In the genomic region with DNA sequence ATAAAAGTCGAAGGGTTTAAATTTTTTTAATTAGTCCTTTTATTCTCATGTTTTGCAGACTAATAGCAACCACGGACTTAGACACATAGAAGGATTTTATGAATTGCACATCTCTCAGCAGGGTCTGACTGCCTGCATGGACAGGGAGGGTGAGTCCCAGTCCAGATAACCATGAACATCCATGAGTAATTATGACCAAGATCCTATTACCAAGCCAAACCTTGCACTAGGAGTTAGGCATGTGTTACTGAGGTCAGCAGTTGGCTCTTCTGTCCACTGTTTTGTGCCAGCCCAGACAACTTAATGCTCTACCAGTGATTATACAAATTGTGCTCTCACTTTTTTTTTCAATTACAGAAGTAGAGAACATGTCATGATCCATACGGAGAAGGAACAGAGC, we compare ENCODE assay signal across 19 cellular contexts.
A peak's percentile ranks its signal among the peaks of the same experiment; 100 is the strongest.
DNase-seq lines count a peak whose midpoint lies in the region; ATAC-seq, FAIRE-seq and TF ChIP-seq lines count a peak whose summit lies in the region.
"Had no signal": no experiment of that assay in that cellular context is flagged by ENCODE, and none has a peak within 500 bp of the region (broad histone marks: within the 10 kb centered on the region; RNA-seq: fewer than 3 reads in every experiment).

No MANE protein-coding gene starts in this region.

- H2BK5ac ChIP-seq in mesenchymal stem cell (ENCODE audit: low read depth, low read length, poor library complexity, severe bottlenecking): no peak overlapping the region

- H2BK12ac ChIP-seq in mesenchymal stem cell (ENCODE audit: low read length in 2 of 2): no peak overlapping the region

- H3K9ac ChIP-seq in mesenchymal stem cell (ENCODE audit: low read length): peak overlapping the region; percentile 44

- no peak overlapping the region for H4K91ac ChIP-seq in mesenchymal stem cell (ENCODE audit: low read length)

- 76% methylated on average over 3 of the region's 3 CpGs for WGBS in mesenchymal stem cell

- peak; percentile 69 for ATAC-seq in left ventricle myocardium superior

- H3K27me3 ChIP-seq in left ventricle myocardium inferior (ENCODE audit: low read depth): peaks cover 33% of the 10 kb centered on the region
- no peaks in the 10 kb centered on the region for H3K27me3 ChIP-seq in bronchial epithelial cell (ENCODE audit: control insufficient read depth, insufficient read depth, low read length)
- peaks cover 0 to 5% of the 10 kb centered on the region in 2 experiments for H3K27me3 ChIP-seq in mesenchymal stem cell (ENCODE audit: control insufficient read depth in 1 of 2, insufficient read depth in 1 of 2, low read length in 2 of 2)
- H3K27me3 ChIP-seq in BE2C: no peaks in the 10 kb centered on the region

- intact Hi-C loops in left ventricle myocardium superior (cut with micrococcal nuclease): no loop called here
- intact Hi-C loops in left ventricle myocardium inferior (cut with micrococcal nuclease): no loop called here

- H2AFZ ChIP-seq in mesenchymal stem cell (ENCODE audit: low read depth, low read length): no peak overlapping the region

- H3K79me1 ChIP-seq in mesenchymal stem cell (replicated peaks; ENCODE audit: low read length, poor library complexity, severe bottlenecking): no peaks in the 10 kb centered on the region

- no peaks in the 10 kb centered on the region for H3K4me1 ChIP-seq in left ventricle myocardium inferior
- H3K4me1 ChIP-seq in mesenchymal stem cell (ENCODE audit: control insufficient read depth, insufficient read depth, low read depth, low read length): no peaks in the 10 kb centered on the region
- no peaks in the 10 kb centered on the region for H3K4me1 ChIP-seq in BE2C
- H3K4me1 ChIP-seq: SJCRH30 had no signal

- H3K27ac ChIP-seq in left ventricle myocardium inferior (replicated peaks) (no peak overlapping the region), mesenchymal stem cell (ENCODE audit: low read length, poor library complexity, severe bottlenecking) (no peak overlapping the region)
- H3K27ac ChIP-seq: SJCRH30 had no signal

- no peak overlapping the region for H3K4me2 ChIP-seq in mesenchymal stem cell (ENCODE audit: low read length, poor library complexity, severe bottlenecking)

- TF ChIP-seq CTCF in left ventricle myocardium inferior (IDR thresholded peaks at IDR 0.05; ENCODE audit: borderline replicate concordance) (no peak), bronchial epithelial cell (IDR thresholded peaks at IDR 0.05; ENCODE audit: insufficient read depth, low read length, severe bottlenecking) (no peak), GM10266 (IDR thresholded peaks at IDR 0.05; ENCODE audit: control insufficient read depth, insufficient read depth, low read depth, missing control alignments) (no peak), BE2C (IDR thresholded peaks at IDR 0.05; ENCODE audit: low read depth, low read length) (no peak)

- H3K14ac ChIP-seq in mesenchymal stem cell (ENCODE audit: low read length in 2 of 2): no peak overlapping the region

- H3K18ac ChIP-seq in mesenchymal stem cell (ENCODE audit: low read depth in 1 of 2, low read length in 2 of 2): no peak overlapping the region

- H2AK5ac ChIP-seq in mesenchymal stem cell (ENCODE audit: low read length, severe bottlenecking): no peak overlapping the region

- no peak overlapping the region for H2BK120ac ChIP-seq in mesenchymal stem cell (ENCODE audit: low read depth, low read length)

- H3K36me3 ChIP-seq in left ventricle myocardium inferior (no peaks in the 10 kb centered on the region), bronchial epithelial cell (ENCODE audit: control insufficient read depth, insufficient read depth, low read length) (no peaks in the 10 kb centered on the region), mesenchymal stem cell (ENCODE audit: control insufficient read depth in 1 of 2, insufficient read depth in 2 of 2, low read depth in 1 of 2, low read length in 2 of 2) (no peaks in the 10 kb centered on the region), BE2C (no peaks in the 10 kb centered on the region)
- H3K36me3 ChIP-seq: SJCRH30 had no signal

- H3K4ac ChIP-seq in mesenchymal stem cell (ENCODE audit: low read depth in 1 of 2, low read length in 2 of 2): no peak overlapping the region

- H3K4me3 ChIP-seq in left ventricle myocardium inferior: no peak overlapping the region
- no peak overlapping the region for H3K4me3 ChIP-seq in bronchial epithelial cell (ENCODE audit: low read depth, low read length)
- no peak overlapping the region for H3K4me3 ChIP-seq in mesenchymal stem cell (ENCODE audit: insufficient read depth in 1 of 2, low read depth in 1 of 2, low read length in 2 of 2)
- H3K4me3 ChIP-seq in BE2C (ENCODE audit: low read depth, low read length): no peak overlapping the region
- H3K4me3 ChIP-seq: SJCRH30 had no signal

- no peak overlapping the region for H3K23ac ChIP-seq in mesenchymal stem cell (ENCODE audit: low read length in 2 of 2)

- no peak for DNase-seq in left ventricle myocardium superior
- no peak for DNase-seq in left ventricle myocardium inferior
- peak; percentile 42 for DNase-seq in bronchial epithelial cell (ENCODE audit: low read depth)
- no peak for DNase-seq in mesenchymal stem cell
- DNase-seq in activated naive CD4-positive, alpha-beta T cell (lab: John Stamatoyannopoulos, UW): no peak
- no peak for DNase-seq in GM10266 (ENCODE audit: extremely low spot score)
- DNase-seq in NCI-H69 (lab: John Stamatoyannopoulos, UW): no peak
- no peak for DNase-seq in BE2C
- DNase-seq: COR-L47, DMS153, H7, IMR-90, Karpas-422, NCI-H1105, NCI-H1694, NCI-H345, NCI-H526, SJCRH30 had no signal

- FAIRE-seq in bronchial epithelial cell (lab: Jason Lieb, UNC): no peak
- FAIRE-seq: GM19239 had no signal

- H4K8ac ChIP-seq in mesenchymal stem cell (ENCODE audit: low read length): no peak overlapping the region

- H2BK15ac ChIP-seq in mesenchymal stem cell (ENCODE audit: low read depth, poor library complexity, severe bottlenecking): no peak overlapping the region

- no peaks in the 10 kb centered on the region for H3K9me3 ChIP-seq in left ventricle myocardium inferior (replicated peaks)
- H3K9me3 ChIP-seq in mesenchymal stem cell (ENCODE audit: control insufficient read depth, low read length): no peaks in the 10 kb centered on the region
- no peaks in the 10 kb centered on the region for H3K9me3 ChIP-seq in BE2C
- H3K9me3 ChIP-seq: SJCRH30 had no signal
